In the genomic region with DNA sequence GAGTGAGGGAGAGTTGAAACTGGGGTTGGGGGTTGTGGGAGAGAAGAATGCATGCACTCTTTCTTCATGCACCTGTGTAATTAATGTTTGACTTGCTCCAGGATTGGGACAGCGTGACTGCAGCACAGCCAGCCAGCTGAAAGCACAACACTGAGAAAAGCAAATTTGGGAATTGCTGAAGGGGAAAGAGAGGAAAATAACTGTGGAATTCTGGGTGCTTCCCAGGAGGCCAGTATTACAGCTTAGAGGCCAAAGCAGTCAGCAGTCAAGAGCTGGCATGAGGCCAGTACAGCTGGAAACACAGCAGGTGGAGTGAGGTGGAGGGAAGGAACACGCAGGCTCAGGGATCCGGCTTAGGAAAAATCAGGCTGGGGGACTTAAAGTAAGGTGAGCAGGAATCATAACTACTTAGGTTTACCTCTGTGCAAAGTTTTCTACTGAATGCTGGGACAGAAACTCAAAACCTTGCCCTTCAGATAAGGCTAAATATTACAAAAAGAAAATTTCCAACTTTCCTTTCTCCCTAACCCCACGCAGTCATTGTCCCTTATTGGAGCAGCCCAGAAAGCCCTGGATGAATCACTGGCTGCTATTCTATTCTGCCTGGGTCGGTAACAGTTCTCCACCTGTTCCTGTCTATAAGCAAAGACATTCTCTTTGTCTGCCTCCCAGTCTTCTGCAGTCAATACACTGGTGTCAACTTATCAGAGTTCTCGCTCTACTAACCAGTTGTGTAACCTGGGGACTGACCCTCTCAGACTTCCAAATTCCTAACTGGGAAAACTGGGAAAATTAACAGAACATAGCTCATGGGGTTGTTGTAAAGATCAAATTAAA, we compare ENCODE assay signal across 10 cellular contexts.
DNase-seq lines count a peak whose midpoint lies in the region; ATAC-seq and TF ChIP-seq lines count a peak whose summit lies in the region.
"Had no signal": no experiment of that assay in that cellular context is flagged by ENCODE, and none has a peak within 500 bp of the region (broad histone marks: within the 10 kb centered on the region; RNA-seq: fewer than 3 reads in every experiment).

No MANE protein-coding gene starts in this region.

- no peak overlapping the region for H3K4me3 ChIP-seq in esophagus muscularis mucosa
- no peak overlapping the region for H3K4me3 ChIP-seq in coronary artery

- peak; percentile 46 for DNase-seq in G401 (ENCODE audit: low spot score)
- DNase-seq in NCI-H510A (lab: John Stamatoyannopoulos, UW) = peak; percentile 52
- DNase-seq in esophagus muscularis mucosa (ENCODE audit: extremely low spot score) = peak; percentile 55
- DNase-seq in pons (ENCODE audit: low spot score) = peak; percentile 20
- DNase-seq in DMS79 (lab: John Stamatoyannopoulos, UW) = no peak
- DNase-seq in GDM1 (lab: John Stamatoyannopoulos, UW) = no peak
- no peak for DNase-seq in coronary artery (ENCODE audit: low spot score)
- DNase-seq: activated CD4-positive, alpha-beta T cell treated with anti-CD3 and anti-CD28 coated beads, Interleukin-2, amount 10 ng/mL, durations not matched to agents 7 days and 5 days; naive B cell had no signal

- H3K27me3 ChIP-seq in esophagus muscularis mucosa = no peaks in the 10 kb centered on the region

- H3K27ac ChIP-seq in esophagus muscularis mucosa (replicated peaks in 1 of 4) (no peak overlapping the region), coronary artery (no peak overlapping the region)

- no peaks in the 10 kb centered on the region for H3K9me3 ChIP-seq in esophagus muscularis mucosa

- H3K4me1 ChIP-seq in esophagus muscularis mucosa = peaks cover 6 to 15% (median 9%) of the 10 kb centered on the region in 4 donors

- TF ChIP-seq EP300 in esophagus muscularis mucosa (IDR thresholded peaks at IDR 0.05) = no peak

- 61% methylated on average over 6 of the region's 6 CpGs for WGBS in esophagus muscularis mucosa

- in situ Hi-C loops in G401 (cut with HindIII; ENCODE audit: low sequenced_read_pairs) = no loop called here

- no peak for ATAC-seq in HG03097 (IDR thresholded peaks at IDR 0.05; ENCODE audit: low FRiP score, unreplicated experiment)

- no peak for TF ChIP-seq POLR2A in esophagus muscularis mucosa (IDR thresholded peaks at IDR 0.05; ENCODE audit: low read depth)

- intact Hi-C loops in esophagus muscularis mucosa (cut with DNase I) = no loop called here

- TF ChIP-seq CTCF in esophagus muscularis mucosa (IDR thresholded peaks at IDR 0.05) (no peak), coronary artery (IDR thresholded peaks at IDR 0.05) (no peak)

- H3K36me3 ChIP-seq in esophagus muscularis mucosa = no peaks in the 10 kb centered on the region

Comparison
In these comparisons a context has a peak if more than half of its experiments do, and no peak if none do; other contexts are left out.
1. DNase-seq: peak in G401 (single experiment), NCI-H510A (single experiment), esophagus muscularis mucosa (single experiment) and pons (single experiment); none in DMS79 (single experiment), GDM1 (single experiment) and coronary artery (single experiment).